26 cellular contexts compared by ENCODE assay signal in the genomic region with DNA sequence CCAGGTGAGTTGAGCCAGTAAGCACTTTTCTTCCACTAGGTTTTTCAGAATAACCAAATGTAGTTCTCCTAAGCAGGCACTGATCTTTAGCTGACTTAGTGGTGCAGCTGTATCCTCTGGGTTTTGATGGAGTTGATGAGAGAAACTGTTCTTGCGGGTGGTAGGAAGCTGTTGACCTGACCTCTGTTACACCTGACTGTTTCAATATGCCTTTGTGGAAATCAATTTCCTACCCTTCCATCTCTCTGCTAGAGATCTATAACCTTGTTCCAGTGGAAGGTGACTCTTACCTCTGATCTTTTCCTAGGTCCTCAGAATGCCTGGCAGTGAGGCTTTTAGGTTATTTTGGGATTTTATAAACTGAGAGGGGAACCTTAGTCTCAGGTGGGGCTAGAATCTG. TPM values are rescaled to one million over a fixed set of nuclear protein-coding genes. Genes with fewer than 3 reads are reported as not detected.
DNase-seq lines count a peak whose midpoint lies in the region; ATAC-seq and TF ChIP-seq lines count a peak whose summit lies in the region.
"Had no signal": no experiment of that assay in that cellular context is flagged by ENCODE, and none has a peak within 500 bp of the region (broad histone marks: within the 10 kb centered on the region; RNA-seq: fewer than 3 reads in every experiment).

No MANE protein-coding gene starts in this region.

- H3K36me3 Mint-ChIP-seq in endodermal cell (ENCODE audit: low read depth) = no peaks in the 10 kb centered on the region
- H3K36me3 Mint-ChIP-seq: CD8-positive, alpha-beta T cell; natural killer cell treated with Interleukin-12 subunit alpha and Interleukin-12 subunit beta and Interleukin-15 and Interleukin-18, amount 100 ng/mL, for 72 hours; stimulated activated effector memory CD8-positive, alpha-beta T cell treated with anti-CD3 and anti-CD28 coated beads, Interleukin-12 subunit alpha, Interleukin-12 subunit beta, amount 100 ng/mL, for 72 hours had no signal

- intact Hi-C loops in tibial artery (cut with DNase I; ENCODE audit: low total_unique reads) (no loop called here), left ventricle myocardium inferior (cut with micrococcal nuclease) (no loop called here)

- H3K36me3 ChIP-seq in RWPE2 (ENCODE audit: low read depth) = 0 out of 2 replicates have a peak, but pooled peaks cover 3% of the 10 kb centered on the region
- H3K36me3 ChIP-seq in endodermal cell (ENCODE audit: control insufficient read depth, insufficient read depth, low read length) = no peaks in the 10 kb centered on the region
- H3K36me3 ChIP-seq in muscle layer of colon (ENCODE audit: insufficient read depth, low read length) = no peaks in the 10 kb centered on the region
- H3K36me3 ChIP-seq in tibial artery = no peaks in the 10 kb centered on the region
- H3K36me3 ChIP-seq in left ventricle myocardium inferior = no peaks in the 10 kb centered on the region
- no peaks in the 10 kb centered on the region for H3K36me3 ChIP-seq in HAP-1 (replicated peaks)
- H3K36me3 ChIP-seq: colonic mucosa, thoracic aorta had no signal

- 100% methylated on average over 1 of the region's 1 CpG for WGBS in endodermal cell (ENCODE audit: insufficient coverage in 1 of 2, insufficient read length in 1 of 2), 2 experiments

- H3K27me3 ChIP-seq in RWPE2 (ENCODE audit: insufficient read depth, poor library complexity, severe bottlenecking) = no peaks in the 10 kb centered on the region
- no peaks in the 10 kb centered on the region for H3K27me3 ChIP-seq in endodermal cell (ENCODE audit: control insufficient read depth, insufficient read depth, low read length, poor library complexity, severe bottlenecking)
- no peaks in the 10 kb centered on the region for H3K27me3 ChIP-seq in muscle layer of colon (ENCODE audit: control insufficient read depth in 1 of 2, insufficient read depth in 2 of 2, low read length in 2 of 2)
- no peaks in the 10 kb centered on the region for H3K27me3 ChIP-seq in tibial artery
- H3K27me3 ChIP-seq in left ventricle myocardium inferior (ENCODE audit: low read depth) = no peaks in the 10 kb centered on the region
- peaks cover 9% of the 10 kb centered on the region for H3K27me3 ChIP-seq in HAP-1 (ENCODE audit: low read depth)
- H3K27me3 ChIP-seq: body of pancreas, colonic mucosa had no signal

- peak overlapping the region; percentile 97 for H3K27ac ChIP-seq in RWPE2 (ENCODE audit: poor library complexity, severe bottlenecking)
- peak overlapping the region; percentile 42 for H3K27ac ChIP-seq in endodermal cell (ENCODE audit: low read depth, low read length)
- H3K27ac ChIP-seq in muscle layer of colon (ENCODE audit: low read depth, low read length) = peak overlapping the region; percentile 10
- H3K27ac ChIP-seq in tibial artery = peak overlapping the region; percentile 49 to 53
- no peak overlapping the region for H3K27ac ChIP-seq in left ventricle myocardium inferior (replicated peaks)
- H3K27ac ChIP-seq: colonic mucosa had no signal

- H3K9me3 ChIP-seq in RWPE2 (ENCODE audit: severe bottlenecking) (no peaks in the 10 kb centered on the region), endodermal cell (ENCODE audit: control insufficient read depth, low read length) (no peaks in the 10 kb centered on the region), muscle layer of colon (ENCODE audit: low read length) (no peaks in the 10 kb centered on the region), tibial artery (no peaks in the 10 kb centered on the region), left ventricle myocardium inferior (replicated peaks) (no peaks in the 10 kb centered on the region), HAP-1 (no peaks in the 10 kb centered on the region)
- H3K9me3 ChIP-seq: body of pancreas, colonic mucosa, thoracic aorta had no signal

- H3K9me3 Mint-ChIP-seq in endodermal cell = no peaks in the 10 kb centered on the region
- H3K9me3 Mint-ChIP-seq: activated T-helper 1 cell treated with anti-CD3 and anti-CD28 coated beads, Interleukin-12 subunit alpha, Interleukin-12 subunit beta, Interleukin-2, Interleukin-4 antibody, amounts not matched to agents 30 ng/mL and 10 ng/mL and 1 ng/mL, durations not matched to agents 14 hours and 24 hours and 36 hours; CD8-positive, alpha-beta T cell; natural killer cell treated with Interleukin-12 subunit alpha and Interleukin-12 subunit beta and Interleukin-15 and Interleukin-18, amount 100 ng/mL, for 72 hours; stimulated activated effector memory CD8-positive, alpha-beta T cell treated with anti-CD3 and anti-CD28 coated beads, Interleukin-12 subunit alpha, Interleukin-12 subunit beta, amount 100 ng/mL, for 72 hours; T-helper 1 cell treated with Interleukin-12 subunit alpha and Interleukin-12 subunit beta and Interleukin-4 antibody, amounts not matched to agents 30 μg/mL and 1 μg/mL, for 36 hours had no signal

- in situ Hi-C loops in HAP-1 (cut with MboI; ENCODE audit: low sequenced_read_pairs) = no loop called here

- H3K4me1 ChIP-seq in RWPE2 (ENCODE audit: insufficient read depth, poor library complexity, severe bottlenecking) = peaks cover 34% of the 10 kb centered on the region
- H3K4me1 ChIP-seq in endodermal cell (ENCODE audit: control insufficient read depth, insufficient read depth, low read length) = peaks cover 28% of the 10 kb centered on the region
- H3K4me1 ChIP-seq in muscle layer of colon (ENCODE audit: insufficient read depth, low read length) = peaks cover 60% of the 10 kb centered on the region
- H3K4me1 ChIP-seq in tibial artery = peaks cover 0 to 86% (median 52%) of the 10 kb centered on the region in 4 donors
- peaks cover 84% of the 10 kb centered on the region for H3K4me1 ChIP-seq in left ventricle myocardium inferior
- H3K4me1 ChIP-seq in HAP-1 = no peaks in the 10 kb centered on the region

- H3K27me3 Mint-ChIP-seq in endodermal cell (ENCODE audit: insufficient read depth) = no peaks in the 10 kb centered on the region
- H3K27me3 Mint-ChIP-seq: activated naive CD8-positive, alpha-beta T cell had no signal

- no peak overlapping the region for H3K4me3 Mint-ChIP-seq in endodermal cell
- H3K4me3 Mint-ChIP-seq: activated naive CD8-positive, alpha-beta T cell; activated T-helper 1 cell treated with anti-CD3 and anti-CD28 coated beads, Interleukin-12 subunit alpha, Interleukin-12 subunit beta, Interleukin-2, Interleukin-4 antibody, amounts not matched to agents 30 ng/mL and 10 ng/mL and 1 ng/mL, durations not matched to agents 14 hours and 24 hours and 36 hours; CD8-positive, alpha-beta T cell; natural killer cell treated with Interleukin-12 subunit alpha and Interleukin-12 subunit beta and Interleukin-15 and Interleukin-18, amount 100 ng/mL, for 72 hours; stimulated activated effector memory CD8-positive, alpha-beta T cell treated with anti-CD3 and anti-CD28 coated beads, Interleukin-12 subunit alpha, Interleukin-12 subunit beta, amount 100 ng/mL, for 72 hours; T-helper 1 cell treated with Interleukin-12 subunit alpha and Interleukin-12 subunit beta and Interleukin-4 antibody, amounts not matched to agents 30 μg/mL and 1 μg/mL, for 36 hours had no signal

- H3K27ac Mint-ChIP-seq in endodermal cell = no peak overlapping the region
- H3K27ac Mint-ChIP-seq: activated naive CD8-positive, alpha-beta T cell; activated T-helper 1 cell treated with anti-CD3 and anti-CD28 coated beads, Interleukin-12 subunit alpha, Interleukin-12 subunit beta, Interleukin-2, Interleukin-4 antibody, amounts not matched to agents 30 ng/mL and 10 ng/mL and 1 ng/mL, durations not matched to agents 14 hours and 24 hours and 36 hours; CD8-positive, alpha-beta T cell; natural killer cell treated with Interleukin-12 subunit alpha and Interleukin-12 subunit beta and Interleukin-15 and Interleukin-18, amount 100 ng/mL, for 72 hours; stimulated activated effector memory CD8-positive, alpha-beta T cell treated with anti-CD3 and anti-CD28 coated beads, Interleukin-12 subunit alpha, Interleukin-12 subunit beta, amount 100 ng/mL, for 72 hours; T-helper 1 cell treated with Interleukin-12 subunit alpha and Interleukin-12 subunit beta and Interleukin-4 antibody, amounts not matched to agents 30 μg/mL and 1 μg/mL, for 36 hours had no signal

- no peak for ATAC-seq in RWPE2 (ENCODE audit: low read depth)
- ATAC-seq: body of pancreas; CD8-positive, alpha-beta T cell; natural killer cell treated with Interleukin-12 subunit alpha and Interleukin-12 subunit beta and Interleukin-15 and Interleukin-18, amount 100 ng/mL, for 72 hours; stimulated activated effector memory CD8-positive, alpha-beta T cell treated with anti-CD3 and anti-CD28 coated beads, Interleukin-12 subunit alpha, Interleukin-12 subunit beta, amount 100 ng/mL, for 72 hours had no signal

- TF ChIP-seq CTCF in RWPE2 (IDR thresholded peaks at IDR 0.05; ENCODE audit: poor library complexity, severe bottlenecking) (no peak), endodermal cell (conservative IDR thresholded peaks at IDR 0.05) (no peak), tibial artery (IDR thresholded peaks at IDR 0.05) (no peak), left ventricle myocardium inferior (IDR thresholded peaks at IDR 0.05; ENCODE audit: borderline replicate concordance) (no peak)

- H3K4me1 Mint-ChIP-seq in endodermal cell = peaks cover 59% of the 10 kb centered on the region

- no peak overlapping the region for H3K4me3 ChIP-seq in RWPE2 (ENCODE audit: severe bottlenecking)
- no peak overlapping the region for H3K4me3 ChIP-seq in endodermal cell (ENCODE audit: low read length)
- no peak overlapping the region for H3K4me3 ChIP-seq in muscle layer of colon (ENCODE audit: low read depth in 1 of 2, low read length in 2 of 2)
- H3K4me3 ChIP-seq in tibial artery = no peak overlapping the region
- H3K4me3 ChIP-seq in left ventricle myocardium inferior = no peak overlapping the region
- H3K4me3 ChIP-seq in HAP-1 = no peak overlapping the region
- H3K4me3 ChIP-seq: body of pancreas, colonic mucosa, PC-9, thoracic aorta had no signal

- DNase-seq in RWPE2 (ENCODE audit: low spot score) = no peak
- no peak for DNase-seq in endodermal cell
- no peak for DNase-seq in tibial artery
- no peak for DNase-seq in left ventricle myocardium inferior
- no peak for DNase-seq in glomerular visceral epithelial cell (ENCODE audit: extremely low spot score)
- no peak for DNase-seq in NCI-H69 (lab: John Stamatoyannopoulos, UW)
- DNase-seq in HAP-1 (ENCODE audit: low spot score in 2 of 2) = no peak
- DNase-seq: activated CD4-positive, alpha-beta T cell treated with anti-CD3 and anti-CD28 coated beads for 48 hours; body of pancreas; CD8-positive, alpha-beta T cell; colonic mucosa; HCEC 1CT; Karpas-422; midbrain; MV-4-11; NCI-H187; PC-9; SIG-M5; stimulated activated CD4-positive, alpha-beta T cell treated with anti-CD3 and anti-CD28 coated beads, Interleukin-2, amount 100 ng/mL, for 24 hours had no signal

- H3K9ac ChIP-seq in endodermal cell (ENCODE audit: extremely low read depth, low read length, poor library complexity, severe bottlenecking) (no peak overlapping the region), muscle layer of colon (ENCODE audit: low read length) (no peak overlapping the region)

RNA-seq across cellular contexts. Expression of gene MACF1, which starts 51.6 kb away (rescaled TPM):
- 100 to 1,000 TPM; 214 to 251 TPM for total RNA-seq in endodermal cell
- polyA plus RNA-seq in endodermal cell (2013, experiment 1 of 2) = 89.7 TPM
- polyA plus RNA-seq in endodermal cell (2013, experiment 2 of 2) = 102 TPM
- total RNA-seq in left ventricle myocardium inferior = 181 TPM
